2 cellular contexts compared by ENCODE assay signal in the genomic region with DNA sequence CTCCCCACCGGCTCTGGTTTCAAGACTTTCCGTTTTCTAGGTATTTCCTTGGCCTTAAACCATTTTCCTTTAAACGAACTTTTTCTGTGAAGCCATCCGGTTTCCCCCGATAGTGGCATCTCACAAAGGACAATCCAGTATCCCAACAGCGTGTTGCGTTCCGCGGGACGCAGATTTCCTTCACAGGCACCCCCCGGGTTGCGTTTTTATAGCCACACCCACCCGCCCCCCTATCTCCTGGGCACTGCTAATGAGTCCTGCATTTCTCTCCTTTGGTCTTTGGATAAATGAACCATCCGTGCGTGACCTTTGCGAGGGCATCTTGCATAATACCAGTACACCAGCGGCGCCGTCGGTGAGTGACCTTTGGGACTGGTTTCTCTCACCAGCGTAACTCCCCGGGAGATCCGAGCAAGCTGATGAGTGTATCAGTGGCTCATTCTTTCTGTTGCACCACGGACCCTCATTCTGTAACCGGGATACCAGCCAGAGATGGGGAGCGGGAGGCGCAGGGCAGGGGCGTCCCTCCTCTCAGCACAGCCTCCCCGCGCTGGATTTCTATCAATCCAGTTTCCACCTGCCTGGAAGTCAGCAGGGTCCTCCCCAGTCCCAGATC.
TF ChIP-seq lines count a peak whose summit lies in the region.

No MANE protein-coding gene starts in this region.

TF ChIP-seq in HEK293, 187 proteins besides CTCF, POLR2A, EP300 and RAD21 (continues in another document):
- TF ChIP-seq BCL11A (tag by site-specific recombination; IDR thresholded peaks at IDR 0.05; ENCODE audit: low read depth) (peak; percentile 51; the same call in 1 of the 2 replicates), ZNF423 (tag by site-specific recombination; IDR thresholded peaks at IDR 0.05) (0 out of 2 replicates have a peak, but pooled peaks have one; percentile 27), ZNF148 (tag by site-specific recombination; IDR thresholded peaks at IDR 0.05; ENCODE audit: borderline replicate concordance) (no peak), WT1 (tag by site-specific recombination; IDR thresholded peaks at IDR 0.05) (peak; percentile 44), KLF17 (tag by site-specific recombination; IDR thresholded peaks at IDR 0.05) (peak; percentile 68), ZNF747 (tag by site-specific recombination; IDR thresholded peaks at IDR 0.05) (no peak), SP3 (tag by site-specific recombination; IDR thresholded peaks at IDR 0.05) (peak; percentile 80), GLIS1 (tag by site-specific recombination; IDR thresholded peaks at IDR 0.05) (peak; percentile 92), KLF1 (tag by site-specific recombination; IDR thresholded peaks at IDR 0.05) (peak; percentile 21; the same call in 1 of the 2 replicates), ZNF76 (tag by site-specific recombination; IDR thresholded peaks at IDR 0.05; ENCODE audit: borderline replicate concordance, low read depth) (no peak; the same call in 1 of the 2 replicates), ZNF112 (tag by site-specific recombination; IDR thresholded peaks at IDR 0.05) (no peak), ZNF777 (tag by site-specific recombination; IDR thresholded peaks at IDR 0.05; ENCODE audit: borderline replicate concordance) (peak; percentile 71; the same call in 1 of the 2 replicates), ZNF341 (tag by site-specific recombination; IDR thresholded peaks at IDR 0.05; ENCODE audit: low read depth) (peak; percentile 59), ZNF654 (tag by site-specific recombination; IDR thresholded peaks at IDR 0.05; ENCODE audit: low read depth) (no peak)
- TF ChIP-seq, protein P1, sequence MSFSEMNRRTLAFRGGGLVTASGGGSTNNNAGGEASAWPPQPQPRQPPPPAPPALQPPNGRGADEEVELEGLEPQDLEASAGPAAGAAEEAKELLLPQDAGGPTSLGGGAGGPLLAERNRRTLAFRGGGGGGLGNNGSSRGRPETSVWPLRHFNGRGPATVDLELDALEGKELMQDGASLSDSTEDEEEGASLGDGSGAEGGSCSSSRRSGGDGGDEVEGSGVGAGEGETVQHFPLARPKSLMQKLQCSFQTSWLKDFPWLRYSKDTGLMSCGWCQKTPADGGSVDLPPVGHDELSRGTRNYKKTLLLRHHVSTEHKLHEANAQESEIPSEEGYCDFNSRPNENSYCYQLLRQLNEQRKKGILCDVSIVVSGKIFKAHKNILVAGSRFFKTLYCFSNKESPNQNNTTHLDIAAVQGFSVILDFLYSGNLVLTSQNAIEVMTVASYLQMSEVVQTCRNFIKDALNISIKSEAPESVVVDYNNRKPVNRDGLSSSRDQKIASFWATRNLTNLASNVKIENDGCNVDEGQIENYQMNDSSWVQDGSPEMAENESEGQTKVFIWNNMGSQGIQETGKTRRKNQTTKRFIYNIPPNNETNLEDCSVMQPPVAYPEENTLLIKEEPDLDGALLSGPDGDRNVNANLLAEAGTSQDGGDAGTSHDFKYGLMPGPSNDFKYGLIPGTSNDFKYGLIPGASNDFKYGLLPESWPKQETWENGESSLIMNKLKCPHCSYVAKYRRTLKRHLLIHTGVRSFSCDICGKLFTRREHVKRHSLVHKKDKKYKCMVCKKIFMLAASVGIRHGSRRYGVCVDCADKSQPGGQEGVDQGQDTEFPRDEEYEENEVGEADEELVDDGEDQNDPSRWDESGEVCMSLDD (tag by site-specific recombination; IDR thresholded peaks at IDR 0.05), result 0 out of 2 replicates have a peak, but pooled peaks have one; percentile 52
- TF ChIP-seq, protein P2, sequence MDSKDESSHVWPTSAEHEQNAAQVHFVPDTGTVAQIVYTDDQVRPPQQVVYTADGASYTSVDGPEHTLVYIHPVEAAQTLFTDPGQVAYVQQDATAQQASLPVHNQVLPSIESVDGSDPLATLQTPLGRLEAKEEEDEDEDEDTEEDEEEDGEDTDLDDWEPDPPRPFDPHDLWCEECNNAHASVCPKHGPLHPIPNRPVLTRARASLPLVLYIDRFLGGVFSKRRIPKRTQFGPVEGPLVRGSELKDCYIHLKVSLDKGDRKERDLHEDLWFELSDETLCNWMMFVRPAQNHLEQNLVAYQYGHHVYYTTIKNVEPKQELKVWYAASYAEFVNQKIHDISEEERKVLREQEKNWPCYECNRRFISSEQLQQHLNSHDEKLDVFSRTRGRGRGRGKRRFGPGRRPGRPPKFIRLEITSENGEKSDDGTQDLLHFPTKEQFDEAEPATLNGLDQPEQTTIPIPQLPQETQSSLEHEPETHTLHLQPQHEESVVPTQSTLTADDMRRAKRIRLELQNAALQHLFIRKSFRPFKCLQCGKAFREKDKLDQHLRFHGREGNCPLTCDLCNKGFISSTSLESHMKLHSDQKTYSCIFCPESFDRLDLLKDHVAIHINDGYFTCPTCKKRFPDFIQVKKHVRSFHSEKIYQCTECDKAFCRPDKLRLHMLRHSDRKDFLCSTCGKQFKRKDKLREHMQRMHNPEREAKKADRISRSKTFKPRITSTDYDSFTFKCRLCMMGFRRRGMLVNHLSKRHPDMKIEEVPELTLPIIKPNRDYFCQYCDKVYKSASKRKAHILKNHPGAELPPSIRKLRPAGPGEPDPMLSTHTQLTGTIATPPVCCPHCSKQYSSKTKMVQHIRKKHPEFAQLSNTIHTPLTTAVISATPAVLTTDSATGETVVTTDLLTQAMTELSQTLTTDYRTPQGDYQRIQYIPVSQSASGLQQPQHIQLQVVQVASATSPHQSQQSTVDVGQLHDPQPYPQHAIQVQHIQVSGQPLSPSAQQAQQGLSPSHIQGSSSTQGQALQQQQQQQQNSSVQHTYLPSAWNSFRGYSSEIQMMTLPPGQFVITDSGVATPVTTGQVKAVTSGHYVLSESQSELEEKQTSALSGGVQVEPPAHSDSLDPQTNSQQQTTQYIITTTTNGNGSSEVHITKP (tag by site-specific recombination; IDR thresholded peaks at IDR 0.05), result peak; percentile 73

TF ChIP-seq in K562, 482 proteins besides CTCF, POLR2A, EP300 and RAD21 (continues in another document):
- TF ChIP-seq JUNB (CRISPR knock-in tag; conservative IDR thresholded peaks at IDR 0.05) (no peak), KHSRP (IDR thresholded peaks at IDR 0.05) (no peak), RERE (CRISPR knock-in tag; IDR thresholded peaks at IDR 0.05; ENCODE audit: borderline replicate concordance) (no peak), NR2F6 (CRISPR knock-in tag; IDR thresholded peaks at IDR 0.05) (no peak), CBX2 (IDR thresholded peaks at IDR 0.05; ENCODE audit: insufficient read depth, low read length, poor library complexity, severe bottlenecking) (no peak), SMARCE1 (IDR thresholded peaks at IDR 0.05) (no peak), HLTF (IDR thresholded peaks at IDR 0.05) (no peak), TAF9B (IDR thresholded peaks at IDR 0.05; ENCODE audit: partially characterized antibody) (no peak), ZNF707 (CRISPR knock-in tag; conservative IDR thresholded peaks at IDR 0.05) (no peak), KDM1A (IDR thresholded peaks at IDR 0.05) (no peak), CXXC5 (CRISPR knock-in tag; IDR thresholded peaks at IDR 0.05) (peak; percentile 35; the same call in 1 of the 2 replicates), CREM (IDR thresholded peaks at IDR 0.05; ENCODE audit: low read depth) (0 out of 2 replicates have a peak, but pooled peaks have one; percentile 5), MCM3 (IDR thresholded peaks at IDR 0.05) (no peak), E2F1 (CRISPR knock-in tag; IDR thresholded peaks at IDR 0.05) (no peak), ZFX (CRISPR knock-in tag; IDR thresholded peaks at IDR 0.05) (no peak), FOXP1 (CRISPR knock-in tag; IDR thresholded peaks at IDR 0.05) (no peak), ZNF316 (IDR thresholded peaks at IDR 0.05) (no peak), OTX1 (CRISPR knock-in tag; IDR thresholded peaks at IDR 0.05) (no peak), DDX20 (tag; IDR thresholded peaks at IDR 0.05; ENCODE audit: low read depth) (no peak), ZNF3 (CRISPR knock-in tag; IDR thresholded peaks at IDR 0.05) (no peak), ETV1 (tag; conservative IDR thresholded peaks at IDR 0.05; ENCODE audit: low read depth) (no peak; the same call in 1 of the 2 replicates), KDM2B (CRISPR knock-in tag; IDR thresholded peaks at IDR 0.05) (peak; percentile 82), U2AF1 (optimal IDR thresholded peaks at IDR 0.05; ENCODE audit: low read depth, low read length) (no peak), XRCC3 (IDR thresholded peaks at IDR 0.05) (no peak), RBBP5 (IDR thresholded peaks at IDR 0.05; ENCODE audit: borderline replicate concordance, insufficient read depth, low read length, poor library complexity, severe bottlenecking) (no peak), CHD4 (IDR thresholded peaks at IDR 0.05; ENCODE audit: insufficient read depth, insufficient replicate concordance, low read depth, low read length, poor library complexity, severe bottlenecking) (no peak), FOXP4 (CRISPR knock-in tag; IDR thresholded peaks at IDR 0.05; ENCODE audit: borderline replicate concordance) (no peak), ZBTB34 (CRISPR knock-in tag; IDR thresholded peaks at IDR 0.05) (no peak), MAZ (CRISPR knock-in tag; conservative IDR thresholded peaks at IDR 0.05 in 1 of 2, IDR thresholded peaks at IDR 0.05 in 1 of 2) (no peak)
- TF ChIP-seq, protein P3, sequence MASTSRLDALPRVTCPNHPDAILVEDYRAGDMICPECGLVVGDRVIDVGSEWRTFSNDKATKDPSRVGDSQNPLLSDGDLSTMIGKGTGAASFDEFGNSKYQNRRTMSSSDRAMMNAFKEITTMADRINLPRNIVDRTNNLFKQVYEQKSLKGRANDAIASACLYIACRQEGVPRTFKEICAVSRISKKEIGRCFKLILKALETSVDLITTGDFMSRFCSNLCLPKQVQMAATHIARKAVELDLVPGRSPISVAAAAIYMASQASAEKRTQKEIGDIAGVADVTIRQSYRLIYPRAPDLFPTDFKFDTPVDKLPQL (IDR thresholded peaks at IDR 0.05; ENCODE audit: extremely low read depth, insufficient read length), result no peak
- TF ChIP-seq, protein P4, sequence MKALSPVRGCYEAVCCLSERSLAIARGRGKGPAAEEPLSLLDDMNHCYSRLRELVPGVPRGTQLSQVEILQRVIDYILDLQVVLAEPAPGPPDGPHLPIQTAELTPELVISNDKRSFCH (CRISPR knock-in tag; IDR thresholded peaks at IDR 0.05), result no peak
- TF ChIP-seq, protein P4 (tag; IDR thresholded peaks at IDR 0.05), result peak; percentile 97
